In genomic region chr10:100498059-100498458, GRCh38 we compare ENCODE assay signal across 15 cellular contexts. TPM values are rescaled to one million over a fixed set of nuclear protein-coding genes. Genes with fewer than 3 reads are reported as not detected.
DNase-seq lines count a peak whose midpoint lies in the region; ATAC-seq and TF ChIP-seq lines count a peak whose summit lies in the region.
"Had no signal": no experiment of that assay in that cellular context is flagged by ENCODE, and none has a peak within 500 bp of the region (broad histone marks: within the 10 kb centered on the region; RNA-seq: fewer than 3 reads in every experiment).

No MANE protein-coding gene starts in this region.

- H3K9me3 Mint-ChIP-seq in activated CD4-positive, alpha-beta memory T cell treated with anti-CD3 and anti-CD28 coated beads, Interleukin-2, amount 10 ng/mL, durations not matched to agents 7 days and 5 days = no peaks in the 10 kb centered on the region
- no peaks in the 10 kb centered on the region for H3K9me3 Mint-ChIP-seq in activated CD4-positive, alpha-beta memory T cell treated with anti-CD3 and anti-CD28 coated beads for 36 hours
- no peaks in the 10 kb centered on the region for H3K9me3 Mint-ChIP-seq in activated naive CD4-positive, alpha-beta T cell treated with anti-CD3 and anti-CD28 coated beads, Interleukin-2, amount 10 ng/mL, durations not matched to agents 7 days and 5 days
- no peaks in the 10 kb centered on the region for H3K9me3 Mint-ChIP-seq in activated naive CD4-positive, alpha-beta T cell treated with anti-CD3 and anti-CD28 coated beads, Interleukin-2, amount 50 U/mL, for 72 hours
- H3K9me3 Mint-ChIP-seq: CD8-positive, alpha-beta T cell; H9 had no signal

- no CpG with 5 or more reads among the region's 4 CpGs for WGBS in neuronal stem cell (ENCODE audit: extremely low coverage in 2 of 2, insufficient read length in 2 of 2, insufficient replicate concordance in 1 of 2), 2 donors

- H3K27me3 ChIP-seq in Loucy (ENCODE audit: insufficient read depth, low read length, poor library complexity, severe bottlenecking) = no peaks in the 10 kb centered on the region
- peaks cover 0 to 34% (median 0%) of the 10 kb centered on the region in 3 experiments for H3K27me3 ChIP-seq in neuronal stem cell (ENCODE audit: control insufficient read depth in 3 of 3, insufficient read depth in 3 of 3, low read depth in 1 of 3, low read length in 3 of 3)
- H3K27me3 ChIP-seq: BE2C had no signal

- no peak for DNase-seq in activated CD4-positive, alpha-beta memory T cell treated with anti-CD3 and anti-CD28 coated beads, Interleukin-2, amount 10 ng/mL, durations not matched to agents 7 days and 5 days
- DNase-seq in activated CD4-positive, alpha-beta memory T cell treated with anti-CD3 and anti-CD28 coated beads for 36 hours = no peak
- DNase-seq in activated naive CD4-positive, alpha-beta T cell treated with anti-CD3 and anti-CD28 coated beads, Interleukin-2, amount 10 ng/mL, durations not matched to agents 7 days and 5 days = no peak
- no peak for DNase-seq in activated naive CD4-positive, alpha-beta T cell treated with anti-CD3 and anti-CD28 coated beads, Interleukin-2, amount 50 U/mL, for 72 hours (ENCODE audit: low spot score in 2 of 2)
- DNase-seq in neuronal stem cell (ENCODE audit: low spot score) = no peak
- DNase-seq in islet precursor cell = no peak
- no peak for DNase-seq in Kasumi-1 (lab: John Stamatoyannopoulos, UW)
- DNase-seq: BE2C; CD8-positive, alpha-beta T cell; COR-L47; GF-D8; GOT3; H9 had no signal

- no peak overlapping the region for H3K27ac ChIP-seq in neuronal stem cell (replicated peaks; ENCODE audit: low read length)
- H3K27ac ChIP-seq: C4-2B had no signal

- H4K8ac ChIP-seq in neuronal stem cell (ENCODE audit: low read depth, low read length) = no peak overlapping the region

- H3K9ac ChIP-seq in Loucy (ENCODE audit: low read depth, low read length, poor library complexity, severe bottlenecking) (no peak overlapping the region), neuronal stem cell (ENCODE audit: low read depth, low read length, poor library complexity) (no peak overlapping the region)

- peaks cover 26% of the 10 kb centered on the region for H3K4me1 ChIP-seq in Loucy (ENCODE audit: insufficient read depth, low read length, poor library complexity, severe bottlenecking)
- H3K4me1 ChIP-seq in neuronal stem cell (ENCODE audit: control insufficient read depth in 2 of 2, insufficient read depth in 1 of 2, low read depth in 1 of 2, low read length in 2 of 2) = peaks cover 7 to 8% of the 10 kb centered on the region in 2 donors
- H3K4me1 ChIP-seq: BE2C had no signal

- ATAC-seq in activated naive CD4-positive, alpha-beta T cell treated with anti-CD3 and anti-CD28 coated beads, Interleukin-2, amount 50 U/mL, for 72 hours = no peak
- ATAC-seq: CD8-positive, alpha-beta T cell had no signal

- no peaks in the 10 kb centered on the region for H3K79me2 ChIP-seq in Loucy (ENCODE audit: insufficient read depth, low read length)

- H2BK15ac ChIP-seq in neuronal stem cell (ENCODE audit: low read length) = no peak overlapping the region

- TF ChIP-seq CTCF in Loucy (conservative IDR thresholded peaks at IDR 0.05; ENCODE audit: low read length) = no peak

- no peak overlapping the region for H3K4me3 Mint-ChIP-seq in activated CD4-positive, alpha-beta memory T cell treated with anti-CD3 and anti-CD28 coated beads, Interleukin-2, amount 10 ng/mL, durations not matched to agents 7 days and 5 days
- H3K4me3 Mint-ChIP-seq in activated CD4-positive, alpha-beta memory T cell treated with anti-CD3 and anti-CD28 coated beads for 36 hours = no peak overlapping the region
- no peak overlapping the region for H3K4me3 Mint-ChIP-seq in activated naive CD4-positive, alpha-beta T cell treated with anti-CD3 and anti-CD28 coated beads, Interleukin-2, amount 10 ng/mL, durations not matched to agents 7 days and 5 days
- H3K4me3 Mint-ChIP-seq: CD8-positive, alpha-beta T cell; H9 had no signal

- H4K91ac ChIP-seq in neuronal stem cell (ENCODE audit: low read depth, low read length, poor library complexity) = no peak overlapping the region

- no peaks in the 10 kb centered on the region for H3K27me3 Mint-ChIP-seq in activated CD4-positive, alpha-beta memory T cell treated with anti-CD3 and anti-CD28 coated beads, Interleukin-2, amount 10 ng/mL, durations not matched to agents 7 days and 5 days
- no peaks in the 10 kb centered on the region for H3K27me3 Mint-ChIP-seq in activated CD4-positive, alpha-beta memory T cell treated with anti-CD3 and anti-CD28 coated beads for 36 hours
- H3K27me3 Mint-ChIP-seq in activated naive CD4-positive, alpha-beta T cell treated with anti-CD3 and anti-CD28 coated beads, Interleukin-2, amount 10 ng/mL, durations not matched to agents 7 days and 5 days = no peaks in the 10 kb centered on the region

- no peaks in the 10 kb centered on the region for H3F3A ChIP-seq in Loucy (ENCODE audit: low read depth)

- intact Hi-C loops in activated CD4-positive, alpha-beta memory T cell treated with anti-CD3 and anti-CD28 coated beads for 36 hours (cut with micrococcal nuclease) = no loop called here

- peaks cover 64% of the 10 kb centered on the region for H3K4me1 Mint-ChIP-seq in activated CD4-positive, alpha-beta memory T cell treated with anti-CD3 and anti-CD28 coated beads, Interleukin-2, amount 10 ng/mL, durations not matched to agents 7 days and 5 days
- peaks cover 2% of the 10 kb centered on the region for H3K4me1 Mint-ChIP-seq in activated CD4-positive, alpha-beta memory T cell treated with anti-CD3 and anti-CD28 coated beads for 36 hours (ENCODE audit: low read depth)
- H3K4me1 Mint-ChIP-seq in activated naive CD4-positive, alpha-beta T cell treated with anti-CD3 and anti-CD28 coated beads, Interleukin-2, amount 10 ng/mL, durations not matched to agents 7 days and 5 days = peaks cover 76% of the 10 kb centered on the region
- H3K4me1 Mint-ChIP-seq: H9 had no signal

- H3K36me3 ChIP-seq in Loucy (ENCODE audit: insufficient read depth, low read length) = peaks cover 66% of the 10 kb centered on the region; the same call in 1 of the 2 replicates
- H3K36me3 ChIP-seq in neuronal stem cell (replicated peaks in 1 of 2; ENCODE audit: control insufficient read depth in 2 of 2, insufficient read depth in 2 of 2, low read length in 2 of 2) = peaks cover 21 to 62% of the 10 kb centered on the region in 2 donors
- H3K36me3 ChIP-seq: BE2C had no signal

- H3K9me3 ChIP-seq in Loucy (ENCODE audit: insufficient read depth, low read depth, low read length) = no peaks in the 10 kb centered on the region
- no peaks in the 10 kb centered on the region for H3K9me3 ChIP-seq in neuronal stem cell (replicated peaks in 1 of 2; ENCODE audit: control insufficient read depth in 2 of 2, insufficient read depth in 1 of 2, low read depth in 1 of 2, low read length in 2 of 2)
- H3K9me3 ChIP-seq: BE2C had no signal

- no peaks in the 10 kb centered on the region for H4K20me1 ChIP-seq in Loucy (ENCODE audit: insufficient read depth, low read length, poor library complexity, severe bottlenecking)

- H3K36me3 Mint-ChIP-seq in activated CD4-positive, alpha-beta memory T cell treated with anti-CD3 and anti-CD28 coated beads, Interleukin-2, amount 10 ng/mL, durations not matched to agents 7 days and 5 days (ENCODE audit: low read depth) = peaks cover 93% of the 10 kb centered on the region
- H3K36me3 Mint-ChIP-seq in activated CD4-positive, alpha-beta memory T cell treated with anti-CD3 and anti-CD28 coated beads for 36 hours = peaks cover 49% of the 10 kb centered on the region
- peaks cover 83% of the 10 kb centered on the region for H3K36me3 Mint-ChIP-seq in activated naive CD4-positive, alpha-beta T cell treated with anti-CD3 and anti-CD28 coated beads, Interleukin-2, amount 10 ng/mL, durations not matched to agents 7 days and 5 days
- peaks cover 27 to 48% of the 10 kb centered on the region in 2 donors for H3K36me3 Mint-ChIP-seq in activated naive CD4-positive, alpha-beta T cell treated with anti-CD3 and anti-CD28 coated beads, Interleukin-2, amount 50 U/mL, for 72 hours

- H2BK120ac ChIP-seq in neuronal stem cell (ENCODE audit: low read depth, low read length) = no peak overlapping the region

- H2BK12ac ChIP-seq in neuronal stem cell (ENCODE audit: low read length) = no peak overlapping the region

- H2AK5ac ChIP-seq in neuronal stem cell (ENCODE audit: low read depth, low read length) = no peak overlapping the region

- H3K4me3 ChIP-seq in Loucy (ENCODE audit: low read length, poor library complexity, severe bottlenecking) (no peak overlapping the region), neuronal stem cell (ENCODE audit: low read length in 2 of 2) (no peak overlapping the region)

- no peak overlapping the region for H3K4ac ChIP-seq in neuronal stem cell (ENCODE audit: low read length)

- no peak overlapping the region for H2BK5ac ChIP-seq in neuronal stem cell (ENCODE audit: low read length)

- H3K4me2 ChIP-seq in Loucy (ENCODE audit: low read depth, low read length, poor library complexity, severe bottlenecking) = peak overlapping the region; percentile 25
- no peak overlapping the region for H3K4me2 ChIP-seq in neuronal stem cell (ENCODE audit: insufficient read depth, low read length, poor library complexity, severe bottlenecking)

- H3K18ac ChIP-seq in neuronal stem cell (ENCODE audit: low read length) = no peak overlapping the region

- H3K79me1 ChIP-seq in neuronal stem cell (ENCODE audit: low read depth, low read length) = no peaks in the 10 kb centered on the region

- CTCF ChIA-PET in activated CD4-positive, alpha-beta memory T cell treated with anti-CD3 and anti-CD28 coated beads, Interleukin-2, amount 10 ng/mL, durations not matched to agents 7 days and 5 days (lab: Charles Lee) = interaction anchor here (0.8 to 12.7 kb wide), 3 partner anchors 11 to 20 kb away, joined by 3 to 103 read pairs (median 6); no protein-coding TSS in a partner anchor
- CTCF ChIA-PET in activated CD4-positive, alpha-beta memory T cell treated with anti-CD3 and anti-CD28 coated beads for 36 hours (lab: Charles Lee) = interaction anchor here (1.7 kb wide), 1 partner anchor 65 kb away, joined by 5 read pairs; no protein-coding TSS in a partner anchor
- CTCF ChIA-PET in activated naive CD4-positive, alpha-beta T cell treated with anti-CD3 and anti-CD28 coated beads, Interleukin-2, amount 10 ng/mL, durations not matched to agents 7 days and 5 days (lab: Charles Lee) = interaction anchor here (0.6 to 9.8 kb wide), 10 partner anchors 8 to 155 kb away, joined by 3 to 103 read pairs (median 4); no protein-coding TSS in a partner anchor

- no peak overlapping the region for H3K14ac ChIP-seq in neuronal stem cell (ENCODE audit: low read length)

- peak overlapping the region; percentile 14 for H3K23ac ChIP-seq in neuronal stem cell (ENCODE audit: low read depth, low read length, poor library complexity)

- H3K9me2 ChIP-seq in Loucy (replicated peaks; ENCODE audit: low read depth, low read length) = no peaks in the 10 kb centered on the region

- POLR2A ChIA-PET in activated CD4-positive, alpha-beta memory T cell treated with anti-CD3 and anti-CD28 coated beads, Interleukin-2, amount 10 ng/mL, durations not matched to agents 7 days and 5 days (lab: Charles Lee) = interaction anchor here (1.0 to 10.6 kb wide), 4 partner anchors 8 to 21 kb away, joined by 3 to 96 read pairs (median 49); no protein-coding TSS in a partner anchor
- POLR2A ChIA-PET in activated CD4-positive, alpha-beta memory T cell treated with anti-CD3 and anti-CD28 coated beads for 36 hours (lab: Charles Lee) = no interaction called here

- H3K27ac Mint-ChIP-seq in activated CD4-positive, alpha-beta memory T cell treated with anti-CD3 and anti-CD28 coated beads, Interleukin-2, amount 10 ng/mL, durations not matched to agents 7 days and 5 days = peak overlapping the region; percentile 71
- H3K27ac Mint-ChIP-seq in activated CD4-positive, alpha-beta memory T cell treated with anti-CD3 and anti-CD28 coated beads for 36 hours = no peak overlapping the region
- peak overlapping the region; percentile 71 for H3K27ac Mint-ChIP-seq in activated naive CD4-positive, alpha-beta T cell treated with anti-CD3 and anti-CD28 coated beads, Interleukin-2, amount 10 ng/mL, durations not matched to agents 7 days and 5 days
- no peak overlapping the region for H3K27ac Mint-ChIP-seq in activated naive CD4-positive, alpha-beta T cell treated with anti-CD3 and anti-CD28 coated beads, Interleukin-2, amount 50 U/mL, for 72 hours
- H3K27ac Mint-ChIP-seq: CD8-positive, alpha-beta T cell had no signal

- H2AFZ ChIP-seq in Loucy (ENCODE audit: low read length) (no peak overlapping the region), neuronal stem cell (ENCODE audit: low read length) (no peak overlapping the region)

RNA-seq across cellular contexts. Expression of gene SEC31B, which starts 21.6 kb away (rescaled TPM):
- 100 to 1,000 TPM; 138 to 139 TPM for total RNA-seq in activated CD4-positive, alpha-beta memory T cell treated with anti-CD3 and anti-CD28 coated beads, Interleukin-2, amount 10 ng/mL, durations not matched to agents 7 days and 5 days
- total RNA-seq in activated CD4-positive, alpha-beta memory T cell treated with anti-CD3 and anti-CD28 coated beads for 36 hours = 10 to 100 TPM; 44.2 to 47.2 TPM
- total RNA-seq in activated naive CD4-positive, alpha-beta T cell treated with anti-CD3 and anti-CD28 coated beads, Interleukin-2, amount 50 U/mL, for 72 hours = 100 to 1,000 TPM in 1 of 2 donors, 10 to 100 TPM in 1; 60.8 to 121 TPM
- 7.7 TPM for polyA plus RNA-seq in neuronal stem cell (2013, experiment 1 of 2)
- polyA plus RNA-seq in neuronal stem cell (2013, experiment 2 of 2) = 7.6 TPM

RNA-seq across cellular contexts. Expression of gene NDUFB8, which starts 31.6 kb away (rescaled TPM):
- 100 to 1,000 TPM; 315 to 324 TPM for total RNA-seq in activated CD4-positive, alpha-beta memory T cell treated with anti-CD3 and anti-CD28 coated beads, Interleukin-2, amount 10 ng/mL, durations not matched to agents 7 days and 5 days
- 100 to 1,000 TPM; 390 to 404 TPM for total RNA-seq in activated CD4-positive, alpha-beta memory T cell treated with anti-CD3 and anti-CD28 coated beads for 36 hours
- 100 to 1,000 TPM; 326 to 391 TPM for total RNA-seq in activated naive CD4-positive, alpha-beta T cell treated with anti-CD3 and anti-CD28 coated beads, Interleukin-2, amount 50 U/mL, for 72 hours
- 244 TPM for polyA plus RNA-seq in neuronal stem cell (2013, experiment 1 of 2)
- 239 TPM for polyA plus RNA-seq in neuronal stem cell (2013, experiment 2 of 2)

RNA-seq across cellular contexts. Expression of gene WNT8B, which starts 35.2 kb away (rescaled TPM):
- under 1 TPM in 1 of 2 experiments, not detected in 1; 0.23 TPM for total RNA-seq in activated CD4-positive, alpha-beta memory T cell treated with anti-CD3 and anti-CD28 coated beads, Interleukin-2, amount 10 ng/mL, durations not matched to agents 7 days and 5 days
- under 1 TPM; 0.36 to 0.46 TPM for total RNA-seq in activated CD4-positive, alpha-beta memory T cell treated with anti-CD3 and anti-CD28 coated beads for 36 hours
- total RNA-seq in activated naive CD4-positive, alpha-beta T cell treated with anti-CD3 and anti-CD28 coated beads, Interleukin-2, amount 50 U/mL, for 72 hours = under 1 TPM; 0.20 to 0.45 TPM
- polyA plus RNA-seq in neuronal stem cell (2013, experiment 1 of 2) = 0.59 TPM
- 0.65 TPM for polyA plus RNA-seq in neuronal stem cell (2013, experiment 2 of 2)
- total RNA-seq: CD8-positive, alpha-beta T cell; H9 had no signal

RNA-seq across cellular contexts. Expression of gene HIF1AN, which starts 37.7 kb away (rescaled TPM):
- total RNA-seq in activated CD4-positive, alpha-beta memory T cell treated with anti-CD3 and anti-CD28 coated beads, Interleukin-2, amount 10 ng/mL, durations not matched to agents 7 days and 5 days = 10 to 100 TPM; 57.7 to 58.8 TPM
- total RNA-seq in activated CD4-positive, alpha-beta memory T cell treated with anti-CD3 and anti-CD28 coated beads for 36 hours = 10 to 100 TPM; 40.6 to 47.4 TPM
- total RNA-seq in activated naive CD4-positive, alpha-beta T cell treated with anti-CD3 and anti-CD28 coated beads, Interleukin-2, amount 50 U/mL, for 72 hours = 10 to 100 TPM; 43.7 to 48.1 TPM
- 19.6 TPM for polyA plus RNA-seq in neuronal stem cell (2013, experiment 1 of 2)
- 19.2 TPM for polyA plus RNA-seq in neuronal stem cell (2013, experiment 2 of 2)

Comparison
In these comparisons a context has a peak if more than half of its experiments do, and no peak if none do; other contexts are left out.
1. H3K27ac Mint-ChIP-seq: peak in activated CD4-positive, alpha-beta memory T cell treated with anti-CD3 and anti-CD28 coated beads, Interleukin-2, amount 10 ng/mL, durations not matched to agents 7 days and 5 days (single experiment) and activated naive CD4-positive, alpha-beta T cell treated with anti-CD3 and anti-CD28 coated beads, Interleukin-2, amount 10 ng/mL, durations not matched to agents 7 days and 5 days (single experiment); none in activated CD4-positive, alpha-beta memory T cell treated with anti-CD3 and anti-CD28 coated beads for 36 hours (single experiment) and activated naive CD4-positive, alpha-beta T cell treated with anti-CD3 and anti-CD28 coated beads, Interleukin-2, amount 50 U/mL, for 72 hours (0 of 2).